Comparison of ENCODE assay signal across 8 cellular contexts in genomic region chr17:7251330-7252175, GRCh38. TPM values are rescaled to one million over a fixed set of nuclear protein-coding genes. Genes with fewer than 3 reads are reported as not detected.
DNase-seq lines count a peak whose midpoint lies in the region; ATAC-seq and TF ChIP-seq lines count a peak whose summit lies in the region.

CTDNEP1 (minus strand) TSS chr17:7251734; CDS start chr17:7251296, 438 bp downstream.

- no peaks in the 10 kb centered on the region for H3K27me3 Mint-ChIP-seq in T-helper 1 cell treated with Interleukin-12 subunit alpha and Interleukin-12 subunit beta and Interleukin-4 antibody, amounts not matched to agents 30 μg/mL and 1 μg/mL, for 36 hours (ENCODE audit: low read depth)
- H3K27me3 Mint-ChIP-seq in type B pancreatic cell, result no peaks in the 10 kb centered on the region

- H3K36me3 Mint-ChIP-seq in T-helper 1 cell treated with Interleukin-12 subunit alpha and Interleukin-12 subunit beta and Interleukin-4 antibody, amounts not matched to agents 30 μg/mL and 1 μg/mL, for 36 hours (ENCODE audit: low read depth), result peaks cover 31% of the 10 kb centered on the region
- peaks cover 20% of the 10 kb centered on the region for H3K36me3 Mint-ChIP-seq in type B pancreatic cell

- peak within 1 kb of the TSS; percentile 96 for H3K4me3 Mint-ChIP-seq in T-helper 1 cell treated with Interleukin-12 subunit alpha and Interleukin-12 subunit beta and Interleukin-4 antibody, amounts not matched to agents 30 μg/mL and 1 μg/mL, for 36 hours
- peak within 1 kb of the TSS; percentile 97 for H3K4me3 Mint-ChIP-seq in type B pancreatic cell

- intact Hi-C loops in left cardiac atrium (cut with DNase I) (no loop called here), posterior cingulate gyrus (cut with DNase I) (loop anchor here (1.0 to 2.0 kb wide), 2 partner anchors 8 to 55 kb away; partner anchors contain the start of gene EIF5A)

- ATAC-seq in HG02884 (IDR thresholded peaks at IDR 0.05; ENCODE audit: unreplicated experiment), result peak; percentile 75
- ATAC-seq in left cardiac atrium, result peak; percentile 94 to 97

- peak within 1 kb of the TSS; percentile 98 for H3K27ac Mint-ChIP-seq in T-helper 1 cell treated with Interleukin-12 subunit alpha and Interleukin-12 subunit beta and Interleukin-4 antibody, amounts not matched to agents 30 μg/mL and 1 μg/mL, for 36 hours
- peak within 1 kb of the TSS; percentile 100 for H3K27ac Mint-ChIP-seq in type B pancreatic cell

- H3K9me3 Mint-ChIP-seq in T-helper 1 cell treated with Interleukin-12 subunit alpha and Interleukin-12 subunit beta and Interleukin-4 antibody, amounts not matched to agents 30 μg/mL and 1 μg/mL, for 36 hours, result no peaks in the 10 kb centered on the region
- H3K9me3 Mint-ChIP-seq in type B pancreatic cell, result no peaks in the 10 kb centered on the region

- H3K4me1 Mint-ChIP-seq in T-helper 1 cell treated with Interleukin-12 subunit alpha and Interleukin-12 subunit beta and Interleukin-4 antibody, amounts not matched to agents 30 μg/mL and 1 μg/mL, for 36 hours (ENCODE audit: low read depth), result peaks cover 29% of the 10 kb centered on the region
- H3K4me1 Mint-ChIP-seq in type B pancreatic cell (ENCODE audit: unreplicated experiment), result peaks cover 32% of the 10 kb centered on the region

- DNase-seq in GM13977 (ENCODE audit: low spot score), result peak; percentile 99
- DNase-seq in NCI-H1694 (lab: John Stamatoyannopoulos, UW), result peak; percentile 99
- peak; percentile 92 for DNase-seq in amniotic stem cell (lab: John Stamatoyannopoulos, UW)
- DNase-seq in left cardiac atrium, result peak; percentile 98
- DNase-seq in posterior cingulate gyrus, result peak; percentile 98 to 100 (median 99)
- DNase-seq in type B pancreatic cell (ENCODE audit: extremely low spot score, unreplicated experiment), result peak; percentile 100

- TF ChIP-seq CTCF in GM13977 (IDR thresholded peaks at IDR 0.05; ENCODE audit: extremely low read depth, insufficient read depth, missing control alignments), result no peak
- TF ChIP-seq CTCF in type B pancreatic cell (conservative IDR thresholded peaks at IDR 0.05), result no peak

- in situ Hi-C loops in GM13977 (cut with MboI; ENCODE audit: low pct_unique_long_range_greater_than_20kb, low sequenced_read_pairs, unreplicated experiment), result no loop called here

RNA-seq across cellular contexts. Expression of gene CTDNEP1, which starts in this region (rescaled TPM):
- total RNA-seq in left cardiac atrium, result 100 to 1,000 TPM; 116 to 118 TPM
- total RNA-seq in type B pancreatic cell (ENCODE audit: low replicate concordance), result 138 and 154 TPM in 2 replicates

Comparison
In these comparisons a context has a peak if more than half of its experiments do, and no peak if none do; other contexts are left out.
1. Peak in every context shown above with its lines: DNase-seq and ATAC-seq.